17 cellular contexts compared by ENCODE assay signal in genomic region chr5:126793097-126793496, GRCh38. TPM values are rescaled to one million over a fixed set of nuclear protein-coding genes. Genes with fewer than 3 reads are reported as not detected.
DNase-seq lines count a peak whose midpoint lies in the region; ATAC-seq and TF ChIP-seq lines count a peak whose summit lies in the region.
"Had no signal": no experiment of that assay in that cellular context is flagged by ENCODE, and none has a peak within 500 bp of the region (broad histone marks: within the 10 kb centered on the region; RNA-seq: fewer than 3 reads in every experiment).

No MANE protein-coding gene starts in this region.

- peaks cover 22% of the 10 kb centered on the region for H3K36me3 Mint-ChIP-seq in activated CD8-positive, alpha-beta memory T cell treated with anti-CD3 and anti-CD28 coated beads, Interleukin-2, amount 10 ng/mL, durations not matched to agents 7 days and 5 days
- peaks cover 18% of the 10 kb centered on the region; the same call in 2 of the 3 replicates for H3K36me3 Mint-ChIP-seq in GM23338 (ENCODE audit: low read depth)
- H3K36me3 Mint-ChIP-seq in activated B cell treated with CpG ODN at 0.5 μM for 24 hours (ENCODE audit: low read depth): no peaks in the 10 kb centered on the region
- H3K36me3 Mint-ChIP-seq in stimulated activated memory B cell treated with anti-CD40 and anti-IgM and Interleukin-4, amounts not matched to agents 10 μg/mL and 1 μg/mL and 100 μg/mL, for 72 hours: peaks cover 8% of the 10 kb centered on the region

- no peak overlapping the region for H3K4me3 Mint-ChIP-seq in activated CD8-positive, alpha-beta memory T cell treated with anti-CD3 and anti-CD28 coated beads, Interleukin-2, amount 10 ng/mL, durations not matched to agents 7 days and 5 days
- H3K4me3 Mint-ChIP-seq in GM23338 (no peak overlapping the region; the same call in 2 of the 3 replicates), activated B cell treated with CpG ODN at 0.5 μM for 24 hours (peak overlapping the region; percentile 3)
- peak overlapping the region; percentile 48 for H3K4me3 Mint-ChIP-seq in stimulated activated memory B cell treated with anti-CD40 and anti-IgM and Interleukin-4, amounts not matched to agents 10 μg/mL and 1 μg/mL and 100 μg/mL, for 72 hours
- H3K4me3 Mint-ChIP-seq: activated naive CD8-positive, alpha-beta T cell; central memory CD8-positive, alpha-beta T cell had no signal

- H3K79me2 ChIP-seq in GM23338 (replicated peaks; ENCODE audit: insufficient read depth): peaks cover 100% of the 10 kb centered on the region

- H3K4me1 ChIP-seq in GM23338 (ENCODE audit: insufficient read depth): peaks cover 17% of the 10 kb centered on the region

- H3K4me2 ChIP-seq in GM23338: no peak overlapping the region

- no peak for ATAC-seq in activated CD8-positive, alpha-beta memory T cell treated with anti-CD3 and anti-CD28 coated beads, Interleukin-2, amount 10 ng/mL, durations not matched to agents 7 days and 5 days
- ATAC-seq in GM23338 (no peak), activated B cell treated with CpG ODN at 0.5 μM for 24 hours (ENCODE audit: low read depth) (peak; percentile 10)
- no peak for ATAC-seq in stimulated activated memory B cell treated with anti-CD40 and anti-IgM and Interleukin-4, amounts not matched to agents 10 μg/mL and 1 μg/mL and 100 μg/mL, for 72 hours
- ATAC-seq: Right ventricle myocardium inferior had no signal

- CTCF ChIA-PET in activated CD8-positive, alpha-beta memory T cell treated with anti-CD3 and anti-CD28 coated beads, Interleukin-2, amount 10 ng/mL, durations not matched to agents 7 days and 5 days (lab: Charles Lee): no interaction called here
- CTCF ChIA-PET in activated B cell treated with CpG ODN at 0.5 μM for 24 hours (lab: Charles Lee): interaction anchor here (1.1 to 2.8 kb wide), 2 partner anchors 9 to 15 kb away, joined by 3 to 12 read pairs; partner anchors contain the start of gene LMNB1

- peaks cover 64% of the 10 kb centered on the region for H3K4me1 Mint-ChIP-seq in activated CD8-positive, alpha-beta memory T cell treated with anti-CD3 and anti-CD28 coated beads, Interleukin-2, amount 10 ng/mL, durations not matched to agents 7 days and 5 days
- H3K4me1 Mint-ChIP-seq in GM23338 (peaks cover 26% of the 10 kb centered on the region), activated B cell treated with CpG ODN at 0.5 μM for 24 hours (peaks cover 30% of the 10 kb centered on the region)
- peaks cover 43% of the 10 kb centered on the region for H3K4me1 Mint-ChIP-seq in stimulated activated memory B cell treated with anti-CD40 and anti-IgM and Interleukin-4, amounts not matched to agents 10 μg/mL and 1 μg/mL and 100 μg/mL, for 72 hours

- no peak overlapping the region for H2AFZ ChIP-seq in GM23338

- no peak overlapping the region for H3K27ac ChIP-seq in GM23338 (ENCODE audit: low read depth)

- H3K27me3 Mint-ChIP-seq in activated CD8-positive, alpha-beta memory T cell treated with anti-CD3 and anti-CD28 coated beads, Interleukin-2, amount 10 ng/mL, durations not matched to agents 7 days and 5 days: no peaks in the 10 kb centered on the region
- H3K27me3 Mint-ChIP-seq in GM23338 (ENCODE audit: insufficient read depth, low read depth, poor library complexity) (peaks cover 9% of the 10 kb centered on the region), activated B cell treated with CpG ODN at 0.5 μM for 24 hours (no peaks in the 10 kb centered on the region)
- no peaks in the 10 kb centered on the region for H3K27me3 Mint-ChIP-seq in stimulated activated memory B cell treated with anti-CD40 and anti-IgM and Interleukin-4, amounts not matched to agents 10 μg/mL and 1 μg/mL and 100 μg/mL, for 72 hours
- H3K27me3 Mint-ChIP-seq: activated naive CD8-positive, alpha-beta T cell; central memory CD8-positive, alpha-beta T cell had no signal

- H3K9me3 Mint-ChIP-seq in activated CD8-positive, alpha-beta memory T cell treated with anti-CD3 and anti-CD28 coated beads, Interleukin-2, amount 10 ng/mL, durations not matched to agents 7 days and 5 days (ENCODE audit: low read depth): no peaks in the 10 kb centered on the region
- H3K9me3 Mint-ChIP-seq in GM23338 (no peaks in the 10 kb centered on the region), activated B cell treated with CpG ODN at 0.5 μM for 24 hours (no peaks in the 10 kb centered on the region)
- H3K9me3 Mint-ChIP-seq in stimulated activated memory B cell treated with anti-CD40 and anti-IgM and Interleukin-4, amounts not matched to agents 10 μg/mL and 1 μg/mL and 100 μg/mL, for 72 hours: no peaks in the 10 kb centered on the region
- H3K9me3 Mint-ChIP-seq: central memory CD8-positive, alpha-beta T cell had no signal

- no peak for TF ChIP-seq CTCF in GM23338 (conservative IDR thresholded peaks at IDR 0.05; ENCODE audit: low read depth in 2 of 2)
- no peak for TF ChIP-seq CTCF in activated B cell treated with CpG ODN at 0.5 μM for 24 hours (IDR thresholded peaks at IDR 0.05)

- intact Hi-C loops in activated B cell treated with CpG ODN at 0.5 μM for 24 hours (cut with micrococcal nuclease): no loop called here

- no peak for DNase-seq in activated CD8-positive, alpha-beta memory T cell treated with anti-CD3 and anti-CD28 coated beads, Interleukin-2, amount 10 ng/mL, durations not matched to agents 7 days and 5 days
- DNase-seq in activated CD8-positive, alpha-beta memory T cell treated with anti-CD3 and anti-CD28 coated beads, Interleukin-2, amount 50 U/mL, for 48 hours: no peak
- DNase-seq in GM23338 (ENCODE audit: low spot score) (no peak), activated B cell treated with CpG ODN at 0.5 μM for 24 hours (no peak), activated gamma-delta T cell treated with Interleukin-2 at 50 U/mL for 16 hours (no peak), DMS 273 treated with DMSO at 0.1 percent for 48 hours (lab: John Stamatoyannopoulos, UW) (no peak)
- no peak for DNase-seq in effector CD4-positive, alpha-beta T cell
- DNase-seq: ACHN; Caco-2; GDM1; mesendoderm; NCI-H82; stimulated activated naive CD4-positive, alpha-beta T cell had no signal

- no peaks in the 10 kb centered on the region for H3K27me3 ChIP-seq in GM23338 (ENCODE audit: insufficient read depth)

- no peaks in the 10 kb centered on the region for H3K9me2 ChIP-seq in GM23338 (ENCODE audit: insufficient read depth)

- H3K4me3 ChIP-seq in GM23338: no peak overlapping the region

- peaks cover 86% of the 10 kb centered on the region for H4K20me1 ChIP-seq in GM23338 (replicated peaks; ENCODE audit: insufficient read depth)

- peak overlapping the region; percentile 29 for H3K27ac Mint-ChIP-seq in activated CD8-positive, alpha-beta memory T cell treated with anti-CD3 and anti-CD28 coated beads, Interleukin-2, amount 10 ng/mL, durations not matched to agents 7 days and 5 days
- H3K27ac Mint-ChIP-seq in GM23338: peak overlapping the region; percentile 58; the same call in 1 of the 2 replicates
- peak overlapping the region; percentile 76 for H3K27ac Mint-ChIP-seq in activated B cell treated with CpG ODN at 0.5 μM for 24 hours
- peak overlapping the region; percentile 68 for H3K27ac Mint-ChIP-seq in stimulated activated memory B cell treated with anti-CD40 and anti-IgM and Interleukin-4, amounts not matched to agents 10 μg/mL and 1 μg/mL and 100 μg/mL, for 72 hours
- H3K27ac Mint-ChIP-seq: activated naive CD8-positive, alpha-beta T cell had no signal

- H3K36me3 ChIP-seq in GM23338 (ENCODE audit: insufficient read depth): no peaks in the 10 kb centered on the region

- POLR2A ChIA-PET in activated B cell treated with CpG ODN at 0.5 μM for 24 hours (lab: Charles Lee): interaction anchor here (0.7 to 4.7 kb wide), 3 partner anchors 15 to 116 kb away, joined by 6 to 15 read pairs (median 7); partner anchors contain the start of gene LMNB1

- no peaks in the 10 kb centered on the region for H3F3A ChIP-seq in GM23338 (replicated peaks; ENCODE audit: low read depth)

TF ChIP-seq in GM23338, 12 proteins besides CTCF, POLR2A, EP300 and RAD21 (continues in another document):
- TF ChIP-seq EZH2phosphoT487 (IDR thresholded peaks at IDR 0.05; ENCODE audit: unreplicated experiment) (no peak), POLR2AphosphoS5 (IDR thresholded peaks at IDR 0.05; ENCODE audit: low read depth) (no peak), ZNF331 (CRISPR knock-in tag; IDR thresholded peaks at IDR 0.05; ENCODE audit: low read depth) (no peak), ZNF114 (CRISPR knock-in tag; IDR thresholded peaks at IDR 0.05) (no peak), JUNB (IDR thresholded peaks at IDR 0.05; ENCODE audit: unreplicated experiment) (no peak), CREB1 (CRISPR knock-in tag; IDR thresholded peaks at IDR 0.05; ENCODE audit: low read depth) (no peak), EZH2 (IDR thresholded peaks at IDR 0.05; ENCODE audit: low read depth, unreplicated experiment) (no peak), STAT1 (IDR thresholded peaks at IDR 0.05; ENCODE audit: unreplicated experiment) (no peak), ETS1 (IDR thresholded peaks at IDR 0.05) (no peak), NANOG (IDR thresholded peaks at IDR 0.05; ENCODE audit: borderline replicate concordance) (no peak)

RNA-seq across cellular contexts. Expression of gene LMNB1, which starts 16.2 kb away (rescaled TPM):
- total RNA-seq in activated CD8-positive, alpha-beta memory T cell treated with anti-CD3 and anti-CD28 coated beads, Interleukin-2, amount 10 ng/mL, durations not matched to agents 7 days and 5 days: 100 to 1,000 TPM; 323 to 364 TPM
- 269 and 299 TPM in 2 replicates for total RNA-seq in GM23338 (2014; rRNA removed; shearing (Covaris generic))
- polyA plus RNA-seq in GM23338 (2016; fragmentation: Nextera tagmentation; extraction: Ambion mirVana): 20.1 and 21.5 TPM in 2 replicates
- 34.7 and 35.7 TPM in 2 replicates for total RNA-seq in activated B cell treated with CpG ODN at 0.5 μM for 24 hours

Comparison
In these comparisons a context has a peak if more than half of its experiments do, and no peak if none do; other contexts are left out.
1. H3K4me3 Mint-ChIP-seq: peak in activated B cell treated with CpG ODN at 0.5 μM for 24 hours (single experiment) and stimulated activated memory B cell treated with anti-CD40 and anti-IgM and Interleukin-4, amounts not matched to agents 10 μg/mL and 1 μg/mL and 100 μg/mL, for 72 hours (single experiment); none in activated CD8-positive, alpha-beta memory T cell treated with anti-CD3 and anti-CD28 coated beads, Interleukin-2, amount 10 ng/mL, durations not matched to agents 7 days and 5 days (single experiment) and GM23338 (single experiment).
2. Peak in every context shown above with its lines, with median percentiles within 50 percentile points of each other: H3K27ac Mint-ChIP-seq.